Comparison of ENCODE assay signal across 13 cellular contexts in genomic region chr6:125793280-125793679, GRCh38. TPM values are rescaled to one million over a fixed set of nuclear protein-coding genes. Genes with fewer than 3 reads are reported as not detected.
DNase-seq lines count a peak whose midpoint lies in the region; ATAC-seq and TF ChIP-seq lines count a peak whose summit lies in the region.
"Had no signal": no experiment of that assay in that cellular context is flagged by ENCODE, and none has a peak within 500 bp of the region (broad histone marks: within the 10 kb centered on the region; RNA-seq: fewer than 3 reads in every experiment).

No MANE protein-coding gene starts in this region.

- no peak overlapping the region for H2BK15ac ChIP-seq in H9 (ENCODE audit: low read depth, low read length)

- peaks cover 53% of the 10 kb centered on the region for H3K4me1 Mint-ChIP-seq in stimulated activated effector memory CD8-positive, alpha-beta T cell treated with anti-CD3 and anti-CD28 coated beads, Interleukin-12 subunit alpha, Interleukin-12 subunit beta, amount 100 ng/mL, for 72 hours
- H3K4me1 Mint-ChIP-seq in H9 = peaks cover 20 to 28% of the 10 kb centered on the region in 2 experiments

- H3K4ac ChIP-seq in H9 (ENCODE audit: low read depth, low read length) = no peak overlapping the region

- TF ChIP-seq POLR2A in esophagus muscularis mucosa (IDR thresholded peaks at IDR 0.05; ENCODE audit: low read depth) = no peak

- no peak overlapping the region for H3K4me3 ChIP-seq in RWPE2 (ENCODE audit: severe bottlenecking)
- H3K4me3 ChIP-seq in esophagus muscularis mucosa = peak overlapping the region in 3 of 4 donors; percentile 7 to 22 (median 13)

- H3K36me3 Mint-ChIP-seq in stimulated activated effector memory CD8-positive, alpha-beta T cell treated with anti-CD3 and anti-CD28 coated beads, Interleukin-12 subunit alpha, Interleukin-12 subunit beta, amount 100 ng/mL, for 72 hours = peaks cover 27% of the 10 kb centered on the region
- H3K36me3 Mint-ChIP-seq in H9 (ENCODE audit: insufficient read depth in 1 of 3, low read depth in 3 of 3) = no peaks in the 10 kb centered on the region; a peak in 1 of 7 replicates

- H3K27me3 ChIP-seq in RWPE2 (ENCODE audit: insufficient read depth, poor library complexity, severe bottlenecking) (no peaks in the 10 kb centered on the region), esophagus muscularis mucosa (no peaks in the 10 kb centered on the region), H9 (ENCODE audit: insufficient read depth, low read length) (no peaks in the 10 kb centered on the region)

- DNase-seq in NCI-H82 (lab: John Stamatoyannopoulos, UW) (peak; percentile 13), NCI-H82 treated with DMSO at 0.1 percent for 48 hours (lab: John Stamatoyannopoulos, UW; ENCODE audit: unreplicated experiment) (no peak), RWPE2 (ENCODE audit: low spot score) (no peak), esophagus muscularis mucosa (ENCODE audit: extremely low spot score) (no peak), OCI-M1 (lab: John Stamatoyannopoulos, UW) (no peak), H9 (no peak), NCI-H1105 treated with DMSO at 0.1 percent for 48 hours (lab: John Stamatoyannopoulos, UW) (no peak)
- DNase-seq in stimulated activated effector memory CD8-positive, alpha-beta T cell treated with anti-CD3 and anti-CD28 coated beads, Interleukin-12 subunit alpha, Interleukin-12 subunit beta, amount 100 ng/mL, for 72 hours (ENCODE audit: low spot score in 2 of 2) = no peak
- DNase-seq: ACHN, aorta, NCI-H446 treated with DMSO at 0.1 percent for 48 hours, trophoblast cell had no signal

- TF ChIP-seq CTCF in RWPE2 (IDR thresholded peaks at IDR 0.05; ENCODE audit: poor library complexity, severe bottlenecking) (no peak), esophagus muscularis mucosa (IDR thresholded peaks at IDR 0.05) (no peak), H9 (conservative IDR thresholded peaks at IDR 0.05) (no peak)

- H4K5ac ChIP-seq in H9 (ENCODE audit: insufficient read length, low read depth, low read length) = no peak overlapping the region

- H2AK5ac ChIP-seq in H9 (ENCODE audit: insufficient read length, low read length) = no peak overlapping the region

- WGBS in esophagus muscularis mucosa = 58% methylated on average over 2 of the region's 2 CpGs
- WGBS in H9 (ENCODE audit: extremely low coverage, insufficient read length, low lambda C conversion rate) = no CpG with 5 or more reads among the region's 2 CpGs

- no peaks in the 10 kb centered on the region for H3K79me2 ChIP-seq in H9 (ENCODE audit: insufficient read depth, low read length)

- H2BK12ac ChIP-seq in H9 (ENCODE audit: insufficient read length, low read depth, low read length) = no peak overlapping the region

- H3K9me3 ChIP-seq in RWPE2 (ENCODE audit: severe bottlenecking) (no peaks in the 10 kb centered on the region), esophagus muscularis mucosa (no peaks in the 10 kb centered on the region), H9 (ENCODE audit: control insufficient read depth, low read depth, low read length) (no peaks in the 10 kb centered on the region)

- no peak overlapping the region for H4K8ac ChIP-seq in H9 (replicated peaks; ENCODE audit: insufficient read length, low read depth, low read length)

- intact Hi-C loops in esophagus muscularis mucosa (cut with DNase I) = no loop called here

- no peak for ATAC-seq in RWPE2 (ENCODE audit: low read depth)
- no peak for ATAC-seq in stimulated activated effector memory CD8-positive, alpha-beta T cell treated with anti-CD3 and anti-CD28 coated beads, Interleukin-12 subunit alpha, Interleukin-12 subunit beta, amount 100 ng/mL, for 72 hours

- H3T11ph ChIP-seq in H9 (ENCODE audit: low read length) = no peak overlapping the region

- H3K27me3 Mint-ChIP-seq in H9 (ENCODE audit: low read depth) = peaks cover 4% of the 10 kb centered on the region; the same call in 1 of the 2 replicates

- H3K4me3 Mint-ChIP-seq in stimulated activated effector memory CD8-positive, alpha-beta T cell treated with anti-CD3 and anti-CD28 coated beads, Interleukin-12 subunit alpha, Interleukin-12 subunit beta, amount 100 ng/mL, for 72 hours = peak overlapping the region; percentile 88
- no peak overlapping the region for H3K4me3 Mint-ChIP-seq in H9

- no peak overlapping the region for H3K23ac ChIP-seq in H9 (ENCODE audit: insufficient read length, low read depth, low read length)

- no peak overlapping the region for H3K9ac ChIP-seq in H9 (ENCODE audit: extremely low read depth, insufficient read length, low read length)

- H3K4me2 ChIP-seq in H9 (ENCODE audit: insufficient read depth, insufficient read length, low read length) = no peak overlapping the region

- no peak overlapping the region for H2BK120ac ChIP-seq in H9 (ENCODE audit: low read depth, low read length, poor library complexity, severe bottlenecking)

- no peak overlapping the region for H3K18ac ChIP-seq in H9 (ENCODE audit: insufficient read length, low read depth, low read length)

- H3K9me3 Mint-ChIP-seq in stimulated activated effector memory CD8-positive, alpha-beta T cell treated with anti-CD3 and anti-CD28 coated beads, Interleukin-12 subunit alpha, Interleukin-12 subunit beta, amount 100 ng/mL, for 72 hours = no peaks in the 10 kb centered on the region
- H3K9me3 Mint-ChIP-seq in H9 = no peaks in the 10 kb centered on the region

- peak overlapping the region; percentile 46 for H3K27ac Mint-ChIP-seq in stimulated activated effector memory CD8-positive, alpha-beta T cell treated with anti-CD3 and anti-CD28 coated beads, Interleukin-12 subunit alpha, Interleukin-12 subunit beta, amount 100 ng/mL, for 72 hours
- no peak overlapping the region for H3K27ac Mint-ChIP-seq in H9

- no peak overlapping the region for H2BK5ac ChIP-seq in H9 (ENCODE audit: insufficient read length, low read length)

- H2BK20ac ChIP-seq in H9 (ENCODE audit: low read depth, low read length, poor library complexity, severe bottlenecking) = no peak overlapping the region

- peaks cover 4% of the 10 kb centered on the region for H3K23me2 ChIP-seq in H9 (ENCODE audit: insufficient read length, low read depth, low read length, poor library complexity, severe bottlenecking)

- H3K36me3 ChIP-seq in RWPE2 (ENCODE audit: low read depth) = no peaks in the 10 kb centered on the region
- H3K36me3 ChIP-seq in esophagus muscularis mucosa = no peaks in the 10 kb centered on the region

- H3K4me1 ChIP-seq in RWPE2 (ENCODE audit: insufficient read depth, poor library complexity, severe bottlenecking) (peaks cover 37% of the 10 kb centered on the region), esophagus muscularis mucosa (peaks cover 15 to 51% (median 33%) of the 10 kb centered on the region in 4 donors), H9 (ENCODE audit: insufficient read depth, low read length) (peaks cover 3% of the 10 kb centered on the region; the same call in 1 of the 2 replicates)

- no peak overlapping the region for H3K56ac ChIP-seq in H9 (ENCODE audit: insufficient read length, low read depth, low read length)

- H3K27ac ChIP-seq in RWPE2 (ENCODE audit: poor library complexity, severe bottlenecking) (peak overlapping the region; percentile 60), esophagus muscularis mucosa (replicated peaks in 1 of 4) (peak overlapping the region; percentile 32 to 96 (median 36)), H9 (ENCODE audit: insufficient read length, low read depth, low read length) (no peak overlapping the region)

- H2AFZ ChIP-seq in H9 (ENCODE audit: low read length) = no peak overlapping the region

- H3K14ac ChIP-seq in H9 (ENCODE audit: insufficient read depth, low read length) = no peak overlapping the region

- no peak overlapping the region for H4K91ac ChIP-seq in H9 (ENCODE audit: insufficient read length, low read depth, low read length)

- H4K20me1 ChIP-seq in H9 (ENCODE audit: control insufficient read depth, insufficient read depth, insufficient read length) = no peaks in the 10 kb centered on the region

- no peaks in the 10 kb centered on the region for H3K79me1 ChIP-seq in H9 (ENCODE audit: insufficient read depth, low read depth, low read length, poor library complexity, severe bottlenecking)

- no peak for TF ChIP-seq EP300 in esophagus muscularis mucosa (IDR thresholded peaks at IDR 0.05)

RNA-seq across cellular contexts. Expression of gene NCOA7, which starts 2.5 kb away (rescaled TPM):
- total RNA-seq in esophagus muscularis mucosa (10 to 100 TPM; 15.4 to 29.0 (median 19.9) TPM), H9 (2021) (7.1 and 9.4 TPM in 2 replicates)

RNA-seq across cellular contexts. Expression of gene HEY2, which starts 43.8 kb away (rescaled TPM):
- 1 to 10 TPM; 1.7 to 3.1 (median 2.3) TPM for total RNA-seq in esophagus muscularis mucosa
- 5.6 and 6.6 TPM in 2 replicates for total RNA-seq in H9 (2021)
- total RNA-seq: IMR-90 had no signal
